8 cellular contexts compared by ENCODE assay signal in genomic region chrX:56763556-56764152, GRCh38. TPM values are rescaled to one million over a fixed set of nuclear protein-coding genes. Genes with fewer than 3 reads are reported as not detected.
DNase-seq lines count a peak whose midpoint lies in the region; ATAC-seq and TF ChIP-seq lines count a peak whose summit lies in the region.

No MANE protein-coding gene starts in this region.

- no peaks in the 10 kb centered on the region for H4K20me1 ChIP-seq in OCI-LY1 (ENCODE audit: insufficient read depth, low read length)

- DNase-seq in central memory CD4-positive, alpha-beta T cell = peak; percentile 86
- DNase-seq in omental fat pad (ENCODE audit: low spot score) (peak; percentile 23), occipital lobe (lab: John Stamatoyannopoulos, UW) (no peak), NCI-H446 treated with DMSO at 0.1 percent for 48 hours (lab: John Stamatoyannopoulos, UW) (no peak), NCI-H345 (lab: John Stamatoyannopoulos, UW) (no peak)

- peak overlapping the region; percentile 80 for H3K4me2 ChIP-seq in OCI-LY1 (ENCODE audit: low read length)

- TF ChIP-seq CTCF in OCI-LY1 (IDR thresholded peaks at IDR 0.05; ENCODE audit: low read length) (peak; percentile 43; the same call in 1 of the 2 replicates), omental fat pad (IDR thresholded peaks at IDR 0.05) (no peak)

- H3K36me3 ChIP-seq in OCI-LY1 (ENCODE audit: insufficient read depth, low read length) = no peaks in the 10 kb centered on the region

- H3K27ac ChIP-seq in OCI-LY1 (ENCODE audit: low read depth, low read length, poor library complexity, severe bottlenecking) = peak overlapping the region; percentile 96

- H3K9me3 ChIP-seq in OCI-LY1 (ENCODE audit: low read length) = no peaks in the 10 kb centered on the region

- H3K27me3 ChIP-seq in OCI-LY1 (ENCODE audit: insufficient read depth, low read length) = no peaks in the 10 kb centered on the region

- ATAC-seq in GM18502 (IDR thresholded peaks at IDR 0.05; ENCODE audit: poor library complexity, unreplicated experiment) = peak; percentile 16
- no peak for ATAC-seq in omental fat pad (ENCODE audit: low FRiP score)
- no peak for ATAC-seq in GM21576 (IDR thresholded peaks at IDR 0.05; ENCODE audit: unreplicated experiment)

- no peaks in the 10 kb centered on the region for H3K79me2 ChIP-seq in OCI-LY1 (ENCODE audit: insufficient read depth, low read length)

- peaks cover 47% of the 10 kb centered on the region for H3K4me1 ChIP-seq in OCI-LY1 (ENCODE audit: insufficient read depth, low read length, severe bottlenecking)

- no peak overlapping the region for H2AFZ ChIP-seq in OCI-LY1 (ENCODE audit: low read length)

- peak overlapping the region; percentile 68 for H3K9ac ChIP-seq in OCI-LY1 (ENCODE audit: low read length)

- no peaks in the 10 kb centered on the region for H3F3A ChIP-seq in OCI-LY1 (ENCODE audit: insufficient read depth, low read length)

- H3K9me2 ChIP-seq in OCI-LY1 (ENCODE audit: low read depth, low read length) = no peaks in the 10 kb centered on the region

- H3K4me3 ChIP-seq in OCI-LY1 (ENCODE audit: low read depth, low read length, poor library complexity, severe bottlenecking) = peak overlapping the region; percentile 54

RNA-seq across cellular contexts. Expression of gene NBDY, which starts 34.6 kb away (rescaled TPM):
- 10 to 100 TPM in 2 of 4 donors, 1 to 10 TPM in 2; 7.7 to 12.6 (median 9.4) TPM for total RNA-seq in omental fat pad
- 6.7 TPM for total RNA-seq in occipital lobe

Comparison
In these comparisons a context has a peak if more than half of its experiments do, and no peak if none do; other contexts are left out.
1. DNase-seq: peak in central memory CD4-positive, alpha-beta T cell (single experiment) and omental fat pad (single experiment); none in occipital lobe (single experiment), NCI-H446 treated with DMSO at 0.1 percent for 48 hours (single experiment) and NCI-H345 (single experiment).